31 cellular contexts compared by ENCODE assay signal in genomic region chr5:34616665-34617064, GRCh38. TPM values are rescaled to one million over a fixed set of nuclear protein-coding genes. Genes with fewer than 3 reads are reported as not detected.
"Had no signal": no experiment of that assay in that cellular context is flagged by ENCODE, and none has a peak within 500 bp of the region (broad histone marks: within the 10 kb centered on the region; RNA-seq: fewer than 3 reads in every experiment).

No MANE protein-coding gene starts in this region.

- H3K4me1 ChIP-seq: ascending aorta, left lung, lower lobe of right lung, pancreas, prostate gland, testis, transverse colon had no signal

- DNase-seq: activated CD4-positive, alpha-beta T cell treated with anti-CD3 and anti-CD28 coated beads for 36 hours; activated CD4-positive, CD25-positive, alpha-beta regulatory T cell; activated CD8-positive, alpha-beta T cell treated with anti-CD3 and anti-CD28 coated beads, Interleukin-2, amount 10 ng/mL, durations not matched to agents 7 days and 5 days; activated effector memory CD4-positive, alpha-beta T cell treated with Interleukin-2 at 50 U/mL for 16 hours; activated naive CD4-positive, alpha-beta T cell treated with anti-CD3 and anti-CD28 coated beads for 36 hours; activated naive CD8-positive, alpha-beta T cell treated with anti-CD3 and anti-CD28 coated beads for 36 hours; activated T-cell treated with anti-CD3 and anti-CD28 coated beads for 4 hours; dorsolateral prefrontal cortex; effector memory CD4-positive, alpha-beta T cell; left lung; lower lobe of right lung; mesenchymal stem cell; naive thymus-derived CD8-positive, alpha-beta T cell; nucleus accumbens; pancreas; retina; stimulated activated CD4-positive, alpha-beta T cell treated with anti-CD3 and anti-CD28 coated beads, Interleukin-12 subunit alpha, Interleukin-12 subunit beta, amount 100 ng/mL, for 4 hours; stimulated activated CD4-positive, alpha-beta T cell treated with anti-CD3 and anti-CD28 coated beads, Interleukin-4, amount 100 ng/mL, for 1 hour; stimulated activated naive CD8-positive, alpha-beta T cell treated with anti-CD3 and anti-CD28 coated beads, Interleukin-15, Interleukin-2, amounts not matched to agents 100 U/mL and 50 U/mL, for 24 hours; testis; transverse colon had no signal

- H3K4me1 Mint-ChIP-seq: naive thymus-derived CD8-positive, alpha-beta T cell had no signal

- H3K36me3 ChIP-seq: ascending aorta, cardiac muscle cell, left lung, lower lobe of right lung, pancreas, prostate gland, transverse colon had no signal

- H3K27ac Mint-ChIP-seq: activated CD4-positive, alpha-beta T cell treated with anti-CD3 and anti-CD28 coated beads for 36 hours; activated CD8-positive, alpha-beta T cell treated with anti-CD3 and anti-CD28 coated beads, Interleukin-2, amount 10 ng/mL, durations not matched to agents 7 days and 5 days; activated naive CD4-positive, alpha-beta T cell treated with anti-CD3 and anti-CD28 coated beads for 36 hours; activated naive CD8-positive, alpha-beta T cell treated with anti-CD3 and anti-CD28 coated beads for 36 hours; naive thymus-derived CD8-positive, alpha-beta T cell had no signal

- ATAC-seq: activated CD4-positive, alpha-beta T cell treated with anti-CD3 and anti-CD28 coated beads for 36 hours; activated CD8-positive, alpha-beta T cell treated with anti-CD3 and anti-CD28 coated beads, Interleukin-2, amount 10 ng/mL, durations not matched to agents 7 days and 5 days; left lung; lower lobe of right lung; naive thymus-derived CD8-positive, alpha-beta T cell; sciatic nerve; stimulated activated naive CD8-positive, alpha-beta T cell treated with anti-CD3 and anti-CD28 coated beads, Interleukin-15, Interleukin-2, amounts not matched to agents 100 U/mL and 50 U/mL, for 24 hours had no signal

- H3K9me3 Mint-ChIP-seq: activated naive CD4-positive, alpha-beta T cell treated with anti-CD3 and anti-CD28 coated beads for 36 hours; activated naive CD8-positive, alpha-beta T cell treated with anti-CD3 and anti-CD28 coated beads for 36 hours; naive thymus-derived CD8-positive, alpha-beta T cell; neural crest cell had no signal

- FAIRE-seq: frontal cortex, islet of Langerhans, pancreas had no signal

- H3K4me3 ChIP-seq: ascending aorta, cardiac muscle cell, coronary artery, dorsolateral prefrontal cortex, left lung, lower lobe of right lung, pancreas, prostate gland, skin epidermis, testis, transverse colon had no signal

- H3K36me3 Mint-ChIP-seq: activated naive CD8-positive, alpha-beta T cell treated with anti-CD3 and anti-CD28 coated beads for 36 hours; brain; naive thymus-derived CD8-positive, alpha-beta T cell had no signal

- H3K27me3 Mint-ChIP-seq: brain had no signal

- H3K4me3 Mint-ChIP-seq: activated CD4-positive, alpha-beta T cell treated with anti-CD3 and anti-CD28 coated beads for 36 hours; activated CD8-positive, alpha-beta T cell treated with anti-CD3 and anti-CD28 coated beads, Interleukin-2, amount 10 ng/mL, durations not matched to agents 7 days and 5 days; activated naive CD4-positive, alpha-beta T cell treated with anti-CD3 and anti-CD28 coated beads for 36 hours; activated naive CD8-positive, alpha-beta T cell treated with anti-CD3 and anti-CD28 coated beads for 36 hours; brain; naive thymus-derived CD8-positive, alpha-beta T cell; neural crest cell had no signal

- H3K27me3 ChIP-seq: ascending aorta, cardiac muscle cell, dorsolateral prefrontal cortex, left lung, pancreas, testis, transverse colon had no signal

- H3K9me3 ChIP-seq: ascending aorta, left lung, lower lobe of right lung, pancreas, prostate gland, testis, transverse colon had no signal

- H3K27ac ChIP-seq: ascending aorta, cardiac muscle cell, coronary artery, dorsolateral prefrontal cortex, left lung, lower lobe of right lung, pancreas, prostate gland, skin epidermis, testis, transverse colon had no signal

RNA-seq across cellular contexts. Expression of gene RAI14, which starts 39.5 kb away (rescaled TPM):
- total RNA-seq: activated CD8-positive, alpha-beta T cell treated with anti-CD3 and anti-CD28 coated beads, Interleukin-2, amount 10 ng/mL, durations not matched to agents 7 days and 5 days; naive thymus-derived CD8-positive, alpha-beta T cell had no signal
- polyA plus RNA-seq: naive thymus-derived CD8-positive, alpha-beta T cell had no signal
